In the genomic region with DNA sequence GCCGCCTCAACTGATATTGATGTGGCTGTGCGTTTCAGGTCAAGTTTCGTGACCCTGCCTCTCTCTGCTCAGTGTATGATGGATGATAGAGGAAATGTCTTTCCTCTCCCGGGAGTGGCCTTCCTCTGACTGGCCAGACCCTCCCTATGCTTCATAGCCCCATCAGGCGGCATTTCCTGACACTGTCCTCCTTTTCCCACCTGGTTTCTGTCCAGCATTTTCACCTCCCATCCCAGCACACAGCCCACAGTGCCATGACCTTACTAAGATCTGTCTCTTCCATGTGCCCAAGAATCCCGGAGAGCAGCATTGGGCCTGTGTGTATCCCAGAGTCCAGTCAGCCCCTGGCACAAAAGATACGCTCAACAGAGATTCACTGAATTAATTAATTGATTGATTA, we compare ENCODE assay signal across 24 cellular contexts.
"Had no signal": no experiment of that assay in that cellular context is flagged by ENCODE, and none has a peak within 500 bp of the region (broad histone marks: within the 10 kb centered on the region; RNA-seq: fewer than 3 reads in every experiment).

No MANE protein-coding gene starts in this region.

- H3K27ac ChIP-seq: RWPE1 had no signal

- H3K36me3 ChIP-seq: MG63 had no signal

- H3K27ac Mint-ChIP-seq: T-cell had no signal

- H3K4me3 Mint-ChIP-seq: T-cell had no signal

- H3K9me3 ChIP-seq: MG63 had no signal

- H3K4me1 Mint-ChIP-seq: T-cell had no signal

- ATAC-seq: HepG2, Panc1, T-cell had no signal

- DNase-seq: IMR-90, Karpas-422, KG1, MG63, NCI-H1092, NCI-H1105 treated with DMSO at 0.1 percent for 48 hours, NCI-H1417 treated with DMSO at 0.1 percent for 48 hours, NCI-H146, NCI-H1694 treated with DMSO at 0.1 percent for 48 hours, NCI-H1930, NCI-H2081 treated with DMSO at 0.1 percent for 48 hours, NCI-H2171, NCI-H226, NCI-H446, NCI-H510A, NCI-H524 treated with DMSO at 0.1 percent for 48 hours, NCI-H69, NCI-H774, SHP77, SW 1271, T-cell had no signal

- H3K4me3 ChIP-seq: MG63 had no signal

- H3K36me3 Mint-ChIP-seq: T-cell had no signal
